Comparison of ENCODE assay signal across 8 cellular contexts in genomic region chr9:133460405-133461175, GRCh38. TPM values are rescaled to one million over a fixed set of nuclear protein-coding genes. Genes with fewer than 3 reads are reported as not detected.
A peak's percentile ranks its signal among the peaks of the same experiment; 100 is the strongest.
DNase-seq lines count a peak whose midpoint lies in the region; ATAC-seq and TF ChIP-seq lines count a peak whose summit lies in the region.

No MANE protein-coding gene starts in this region.

- peak overlapping the region; percentile 97 for H3K27ac Mint-ChIP-seq in stimulated activated memory B cell treated with anti-CD40 and anti-IgM and Interleukin-4, amounts not matched to agents 10 μg/mL and 1 μg/mL and 100 μg/mL, for 72 hours

- peak overlapping the region; percentile 80 for H3K4me3 Mint-ChIP-seq in stimulated activated memory B cell treated with anti-CD40 and anti-IgM and Interleukin-4, amounts not matched to agents 10 μg/mL and 1 μg/mL and 100 μg/mL, for 72 hours

- H3K27me3 Mint-ChIP-seq in stimulated activated memory B cell treated with anti-CD40 and anti-IgM and Interleukin-4, amounts not matched to agents 10 μg/mL and 1 μg/mL and 100 μg/mL, for 72 hours: peaks cover 10% of the 10 kb centered on the region

- no peaks in the 10 kb centered on the region for H3K36me3 ChIP-seq in breast epithelium

- H3K27me3 ChIP-seq in breast epithelium: no peaks in the 10 kb centered on the region

- peaks cover 43% of the 10 kb centered on the region for H3K4me1 Mint-ChIP-seq in stimulated activated memory B cell treated with anti-CD40 and anti-IgM and Interleukin-4, amounts not matched to agents 10 μg/mL and 1 μg/mL and 100 μg/mL, for 72 hours

- no peaks in the 10 kb centered on the region for H3K9me3 ChIP-seq in breast epithelium

- peaks cover 0 to 7% of the 10 kb centered on the region in 2 donors for H3K4me1 ChIP-seq in breast epithelium

- peaks cover 9% of the 10 kb centered on the region for H3K36me3 Mint-ChIP-seq in stimulated activated memory B cell treated with anti-CD40 and anti-IgM and Interleukin-4, amounts not matched to agents 10 μg/mL and 1 μg/mL and 100 μg/mL, for 72 hours

- TF ChIP-seq CTCF in C4-2B (conservative IDR thresholded peaks at IDR 0.05): no peak
- no peak for TF ChIP-seq CTCF in breast epithelium (IDR thresholded peaks at IDR 0.05)

- peak overlapping the region; percentile 97 for H3K27ac ChIP-seq in C4-2B
- peak overlapping the region; percentile 95 to 98 for H3K27ac ChIP-seq in breast epithelium

- ATAC-seq in GM18873 (IDR thresholded peaks at IDR 0.05; ENCODE audit: low FRiP score, unreplicated experiment) (peak; percentile 20), HG03095 (IDR thresholded peaks at IDR 0.05; ENCODE audit: unreplicated experiment) (peak; percentile 15)
- ATAC-seq in stimulated activated memory B cell treated with anti-CD40 and anti-IgM and Interleukin-4, amounts not matched to agents 10 μg/mL and 1 μg/mL and 100 μg/mL, for 72 hours: peak; percentile 65

- DNase-seq in NCI-H774 (lab: John Stamatoyannopoulos, UW) (peak; percentile 86), breast epithelium (ENCODE audit: low spot score in 2 of 2) (peak; percentile 75 to 90), kidney glomerular epithelial cell (lab: John Stamatoyannopoulos, UW) (peak; percentile 16), NCI-H226 (no peak)

- intact Hi-C loops in breast epithelium (cut with DNase I; ENCODE audit: low total_unique reads): no loop called here

- no peaks in the 10 kb centered on the region for H3K9me3 Mint-ChIP-seq in stimulated activated memory B cell treated with anti-CD40 and anti-IgM and Interleukin-4, amounts not matched to agents 10 μg/mL and 1 μg/mL and 100 μg/mL, for 72 hours

- H3K4me3 ChIP-seq in breast epithelium: peak overlapping the region; percentile 70 to 81 (median 71)

- TF ChIP-seq POLR2A in breast epithelium (IDR thresholded peaks at IDR 0.05): no peak

RNA-seq across cellular contexts. Expression of gene CACFD1, which starts 0.8 kb away (rescaled TPM):
- 10 to 100 TPM in 2 of 3 donors, 1 to 10 TPM in 1; 5.0 to 19.5 (median 13.4) TPM for total RNA-seq in breast epithelium

RNA-seq across cellular contexts. Expression of gene SLC2A6, which starts 18.3 kb away (rescaled TPM):
- 1 to 10 TPM; 1.8 to 2.0 (median 1.8) TPM for total RNA-seq in breast epithelium

RNA-seq across cellular contexts. Expression of gene ADAMTS13, which starts 38.4 kb away (rescaled TPM):
- 1 to 10 TPM in 1 of 3 donors, under 1 TPM in 2; 0.88 to 2.9 (median 0.96) TPM for total RNA-seq in breast epithelium

RNA-seq across cellular contexts. Expression of gene REXO4, which starts 42.8 kb away (rescaled TPM):
- total RNA-seq in breast epithelium: 10 to 100 TPM; 14.2 to 20.5 (median 18.7) TPM

Comparison
In these comparisons a context has a peak if more than half of its experiments do, and no peak if none do; other contexts are left out.
1. ATAC-seq: peak in every context shown above with its lines; median percentile 65 in stimulated activated memory B cell treated with anti-CD40 and anti-IgM and Interleukin-4, amounts not matched to agents 10 μg/mL and 1 μg/mL and 100 μg/mL, for 72 hours; 20 in GM18873; 15 in HG03095.